11 cellular contexts compared by ENCODE assay signal in genomic region chr3:196563721-196564225, GRCh38. TPM values are rescaled to one million over a fixed set of nuclear protein-coding genes. Genes with fewer than 3 reads are reported as not detected.
DNase-seq lines count a peak whose midpoint lies in the region; ATAC-seq and TF ChIP-seq lines count a peak whose summit lies in the region.
"Had no signal": no experiment of that assay in that cellular context is flagged by ENCODE, and none has a peak within 500 bp of the region (broad histone marks: within the 10 kb centered on the region; RNA-seq: fewer than 3 reads in every experiment).

No MANE protein-coding gene starts in this region.

- POLR2A ChIA-PET in CD8-positive, alpha-beta memory T cell (lab: Charles Lee): no interaction called here
- POLR2A ChIA-PET in activated CD8-positive, alpha-beta T cell treated with anti-CD3 and anti-CD28 coated beads for 36 hours (lab: Charles Lee): no interaction called here
- POLR2A ChIA-PET in HEK293T (lab: Yijun Ruan, JAX): no interaction called here

- no peaks in the 10 kb centered on the region for H3K27me3 Mint-ChIP-seq in CD8-positive, alpha-beta memory T cell
- H3K27me3 Mint-ChIP-seq in activated CD8-positive, alpha-beta T cell treated with anti-CD3 and anti-CD28 coated beads for 36 hours: no peaks in the 10 kb centered on the region
- H3K27me3 Mint-ChIP-seq: naive B cell had no signal

- no peak overlapping the region for H3K4me3 ChIP-seq in CD8-positive, alpha-beta memory T cell (ENCODE audit: low read length)
- H3K4me3 ChIP-seq in fibroblast of pulmonary artery (replicated peaks; ENCODE audit: low read depth, low read length): no peak overlapping the region
- H3K4me3 ChIP-seq: heart right ventricle had no signal

- intact Hi-C loops in activated CD8-positive, alpha-beta T cell treated with anti-CD3 and anti-CD28 coated beads for 36 hours (cut with micrococcal nuclease): no loop called here

- ATAC-seq in activated CD8-positive, alpha-beta T cell treated with anti-CD3 and anti-CD28 coated beads for 36 hours: no peak
- ATAC-seq in GM19463 (IDR thresholded peaks at IDR 0.05; ENCODE audit: unreplicated experiment) (no peak), HG03108 (IDR thresholded peaks at IDR 0.05; ENCODE audit: unreplicated experiment) (no peak)
- ATAC-seq: heart right ventricle had no signal

- H3K4me1 Mint-ChIP-seq in CD8-positive, alpha-beta memory T cell: peaks cover 29 to 55% (median 36%) of the 10 kb centered on the region in 3 donors
- H3K4me1 Mint-ChIP-seq in activated CD8-positive, alpha-beta T cell treated with anti-CD3 and anti-CD28 coated beads for 36 hours (ENCODE audit: low read depth): peaks cover 37% of the 10 kb centered on the region

- H3K27me3 ChIP-seq in CD8-positive, alpha-beta memory T cell (ENCODE audit: insufficient read depth, low read length, poor library complexity, severe bottlenecking): no peaks in the 10 kb centered on the region
- H3K27me3 ChIP-seq: heart right ventricle had no signal

- peak in 1 of 5 donors; percentile 8 for DNase-seq in CD8-positive, alpha-beta memory T cell
- DNase-seq in NCI-H460 (ENCODE audit: extremely low read depth, low read depth): peak; percentile 16
- DNase-seq in activated CD8-positive, alpha-beta T cell treated with anti-CD3 and anti-CD28 coated beads for 36 hours: peak; percentile 27
- DNase-seq in fibroblast of pulmonary artery (ENCODE audit: low read depth): peak; percentile 56
- no peak for DNase-seq in DMS53 treated with DMSO at 0.1 percent for 48 hours (lab: John Stamatoyannopoulos, UW; ENCODE audit: unreplicated experiment)
- DNase-seq in HEK293T (ENCODE audit: extremely low spot score): no peak
- DNase-seq: heart right ventricle, naive B cell had no signal

- peaks cover 0 to 64% (median 11%) of the 10 kb centered on the region in 3 donors for H3K36me3 Mint-ChIP-seq in CD8-positive, alpha-beta memory T cell
- peaks cover 24% of the 10 kb centered on the region for H3K36me3 Mint-ChIP-seq in activated CD8-positive, alpha-beta T cell treated with anti-CD3 and anti-CD28 coated beads for 36 hours (ENCODE audit: low read depth)
- H3K36me3 Mint-ChIP-seq: naive B cell had no signal

- no peaks in the 10 kb centered on the region for H3K9me3 Mint-ChIP-seq in CD8-positive, alpha-beta memory T cell
- H3K9me3 Mint-ChIP-seq in activated CD8-positive, alpha-beta T cell treated with anti-CD3 and anti-CD28 coated beads for 36 hours: no peaks in the 10 kb centered on the region
- H3K9me3 Mint-ChIP-seq: naive B cell had no signal

- peak overlapping the region in 7 of 8 donors; percentile 6 to 91 (median 80) for H3K27ac Mint-ChIP-seq in CD8-positive, alpha-beta memory T cell
- peak overlapping the region; percentile 67 for H3K27ac Mint-ChIP-seq in activated CD8-positive, alpha-beta T cell treated with anti-CD3 and anti-CD28 coated beads for 36 hours
- H3K27ac Mint-ChIP-seq: brain had no signal

- peak overlapping the region; percentile 13 for H3K27ac ChIP-seq in CD8-positive, alpha-beta memory T cell (ENCODE audit: low read depth, low read length)

- peaks cover 9% of the 10 kb centered on the region for H3K36me3 ChIP-seq in CD8-positive, alpha-beta memory T cell (ENCODE audit: insufficient read depth, low read length)

- H3K9me3 ChIP-seq in CD8-positive, alpha-beta memory T cell (ENCODE audit: low read length): no peaks in the 10 kb centered on the region
- H3K9me3 ChIP-seq: heart right ventricle had no signal

- CTCF ChIA-PET in CD8-positive, alpha-beta memory T cell (lab: Charles Lee): interaction anchor here (1.1 kb wide), 1 partner anchor 35 kb away, joined by 3 read pairs; no protein-coding TSS in a partner anchor
- CTCF ChIA-PET in activated CD8-positive, alpha-beta T cell treated with anti-CD3 and anti-CD28 coated beads for 36 hours (lab: Charles Lee): interaction anchor here (0.8 to 1.0 kb wide), 3 partner anchors 9 to 41 kb away, joined by 3 to 4 read pairs (median 3); no protein-coding TSS in a partner anchor
- CTCF ChIA-PET in HEK293T (lab: Yijun Ruan, JAX): no interaction called here

- peak overlapping the region in 5 of 7 donors; percentile 26 to 60 (median 43) for H3K4me3 Mint-ChIP-seq in CD8-positive, alpha-beta memory T cell
- H3K4me3 Mint-ChIP-seq in activated CD8-positive, alpha-beta T cell treated with anti-CD3 and anti-CD28 coated beads for 36 hours: no peak overlapping the region

- H3K4me1 ChIP-seq in CD8-positive, alpha-beta memory T cell (ENCODE audit: insufficient read depth, low read length): peaks cover 26% of the 10 kb centered on the region

- no peak for TF ChIP-seq CTCF in activated CD8-positive, alpha-beta T cell treated with anti-CD3 and anti-CD28 coated beads for 36 hours (IDR thresholded peaks at IDR 0.05)
- no peak for TF ChIP-seq CTCF in fibroblast of pulmonary artery (IDR thresholded peaks at IDR 0.05; ENCODE audit: low read length, missing control alignments)

TF ChIP-seq in HEK293T, 16 proteins besides CTCF, POLR2A, EP300 and RAD21:
- TF ChIP-seq FOXA1 (IDR thresholded peaks at IDR 0.05): no peak

RNA-seq across cellular contexts. Expression of gene WDR53, which starts 4.6 kb away (rescaled TPM):
- 10 to 100 TPM; 26.7 to 28.8 TPM for total RNA-seq in CD8-positive, alpha-beta memory T cell
- polyA plus RNA-seq in CD8-positive, alpha-beta memory T cell: 21.5 TPM
- total RNA-seq in NCI-H460 (2014; rRNA removed; shearing (Covaris generic)): 5.8 and 9.8 TPM in 2 replicates
- polyA plus RNA-seq in NCI-H460 (2014; cell fraction: nucleus; rRNA removed): 3.9 and 18.7 TPM in 2 replicates
- total RNA-seq in activated CD8-positive, alpha-beta T cell treated with anti-CD3 and anti-CD28 coated beads for 36 hours: 10 to 100 TPM; 16.2 to 17.2 TPM

RNA-seq across cellular contexts. Expression of gene FBXO45, which starts 4.7 kb away (rescaled TPM):
- total RNA-seq in CD8-positive, alpha-beta memory T cell: 10 to 100 TPM; 29.3 to 30.1 TPM
- 5.6 TPM for polyA plus RNA-seq in CD8-positive, alpha-beta memory T cell
- total RNA-seq in NCI-H460 (2014; rRNA removed; shearing (Covaris generic)): 21.5 and 22.0 TPM in 2 replicates
- polyA plus RNA-seq in NCI-H460 (2014; cell fraction: nucleus; rRNA removed): 10.5 and 18.8 TPM in 2 replicates
- 10 to 100 TPM; 18.2 TPM for total RNA-seq in activated CD8-positive, alpha-beta T cell treated with anti-CD3 and anti-CD28 coated beads for 36 hours

RNA-seq across cellular contexts. Expression of gene SMCO1, which starts 48.6 kb away (rescaled TPM):
- total RNA-seq in CD8-positive, alpha-beta memory T cell: not detected
- not detected for polyA plus RNA-seq in CD8-positive, alpha-beta memory T cell
- not detected in 2 replicates for total RNA-seq in NCI-H460 (2014; rRNA removed; shearing (Covaris generic))
- polyA plus RNA-seq in NCI-H460 (2014; cell fraction: nucleus; rRNA removed): not detected in 2 replicates
- total RNA-seq in activated CD8-positive, alpha-beta T cell treated with anti-CD3 and anti-CD28 coated beads for 36 hours: not detected

Comparison
In these comparisons a context has a peak if more than half of its experiments do, and no peak if none do; other contexts are left out.
1. DNase-seq: peak in NCI-H460 (single experiment), activated CD8-positive, alpha-beta T cell treated with anti-CD3 and anti-CD28 coated beads for 36 hours (single experiment) and fibroblast of pulmonary artery (single experiment); none in DMS53 treated with DMSO at 0.1 percent for 48 hours (single experiment) and HEK293T (single experiment).